In the genomic region with DNA sequence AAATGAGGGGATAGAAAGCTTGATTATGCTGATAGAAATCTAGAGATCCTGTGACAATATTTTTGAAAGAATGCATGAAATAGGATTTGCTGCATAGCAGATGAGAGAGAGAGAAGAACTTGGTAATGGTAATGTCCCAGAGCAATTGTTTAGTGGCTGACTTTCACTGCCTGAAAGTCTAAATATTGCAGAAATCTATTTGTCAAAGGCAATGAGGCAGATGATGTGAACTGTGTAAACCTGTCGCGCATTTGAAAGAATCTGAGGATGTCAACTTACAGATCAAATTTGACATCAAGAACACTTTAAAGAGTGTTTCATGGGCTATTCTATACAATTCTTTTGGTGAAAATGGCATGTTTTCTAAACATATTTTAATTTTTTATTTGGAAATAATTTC, we compare ENCODE assay signal across 9 cellular contexts.
"Had no signal": no experiment of that assay in that cellular context is flagged by ENCODE, and none has a peak within 500 bp of the region (broad histone marks: within the 10 kb centered on the region; RNA-seq: fewer than 3 reads in every experiment).

No MANE protein-coding gene starts in this region.

- H3K9ac ChIP-seq: GM23248 had no signal

- DNase-seq: GM23248, GOT3, H7, H9, HCEC 1CT, HFFc6 had no signal

- H3K9me3 ChIP-seq: HAP-1 had no signal

- H3K4me2 ChIP-seq: GM23338 had no signal

- ATAC-seq: GM23338, HCT116 had no signal

- H3K4me3 ChIP-seq: GM23248, GM23338, HAP-1 had no signal

- H3K27ac ChIP-seq: GM23248 had no signal

- H3K27ac Mint-ChIP-seq: GM23338, H9, HFFc6 had no signal

- H3K4me3 Mint-ChIP-seq: GM23338, H9, HFFc6 had no signal

- H3K36me3 ChIP-seq: HAP-1 had no signal

- H2AFZ ChIP-seq: GM23248, GM23338 had no signal
